In the genomic region with DNA sequence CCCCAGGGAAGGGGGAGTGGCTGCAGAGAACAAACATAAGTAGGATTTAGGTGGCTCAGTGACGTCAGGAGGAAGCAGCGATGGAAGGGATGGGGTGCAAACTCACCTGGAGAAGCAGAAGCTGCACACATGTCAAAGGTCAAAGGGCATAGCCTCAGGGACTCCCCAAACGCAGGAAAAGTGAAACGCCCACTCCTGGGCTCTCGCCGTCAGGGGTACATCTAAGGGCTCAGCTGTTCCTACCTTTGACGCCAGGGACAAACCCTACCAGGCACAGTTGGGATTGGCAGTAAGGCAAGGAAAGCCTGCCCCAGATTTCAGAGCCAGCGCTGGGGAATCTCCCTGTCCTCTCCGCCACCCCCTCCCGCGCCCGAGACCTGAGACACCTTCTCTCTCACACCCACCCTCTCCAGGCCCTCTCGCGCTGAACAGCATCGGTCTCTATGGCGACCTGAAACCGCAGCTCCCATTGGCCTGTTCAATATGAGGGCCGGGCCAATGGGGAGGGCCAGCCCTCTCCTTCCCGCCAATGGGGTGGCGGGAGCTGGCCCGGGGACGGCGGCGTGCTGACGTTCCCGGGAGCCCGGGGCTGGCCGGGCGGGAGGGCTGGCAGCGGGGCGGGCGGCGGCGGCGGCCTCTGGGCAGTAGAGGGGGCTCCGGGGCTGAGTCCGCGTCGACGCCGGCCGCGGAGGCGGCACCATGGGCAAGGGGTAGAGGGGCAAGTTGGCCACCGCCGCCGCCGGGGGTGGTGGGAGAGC, we compare ENCODE assay signal across 1 cellular context.
A peak's percentile ranks its signal among the peaks of the same experiment; 100 is the strongest.
TF ChIP-seq lines count a peak whose summit lies in the region.

A gene (minus strand): TSS at position 445 of the 758 bp plus-strand sequence. CDS start 314 bp downstream, at position 131.
A gene with protein sequence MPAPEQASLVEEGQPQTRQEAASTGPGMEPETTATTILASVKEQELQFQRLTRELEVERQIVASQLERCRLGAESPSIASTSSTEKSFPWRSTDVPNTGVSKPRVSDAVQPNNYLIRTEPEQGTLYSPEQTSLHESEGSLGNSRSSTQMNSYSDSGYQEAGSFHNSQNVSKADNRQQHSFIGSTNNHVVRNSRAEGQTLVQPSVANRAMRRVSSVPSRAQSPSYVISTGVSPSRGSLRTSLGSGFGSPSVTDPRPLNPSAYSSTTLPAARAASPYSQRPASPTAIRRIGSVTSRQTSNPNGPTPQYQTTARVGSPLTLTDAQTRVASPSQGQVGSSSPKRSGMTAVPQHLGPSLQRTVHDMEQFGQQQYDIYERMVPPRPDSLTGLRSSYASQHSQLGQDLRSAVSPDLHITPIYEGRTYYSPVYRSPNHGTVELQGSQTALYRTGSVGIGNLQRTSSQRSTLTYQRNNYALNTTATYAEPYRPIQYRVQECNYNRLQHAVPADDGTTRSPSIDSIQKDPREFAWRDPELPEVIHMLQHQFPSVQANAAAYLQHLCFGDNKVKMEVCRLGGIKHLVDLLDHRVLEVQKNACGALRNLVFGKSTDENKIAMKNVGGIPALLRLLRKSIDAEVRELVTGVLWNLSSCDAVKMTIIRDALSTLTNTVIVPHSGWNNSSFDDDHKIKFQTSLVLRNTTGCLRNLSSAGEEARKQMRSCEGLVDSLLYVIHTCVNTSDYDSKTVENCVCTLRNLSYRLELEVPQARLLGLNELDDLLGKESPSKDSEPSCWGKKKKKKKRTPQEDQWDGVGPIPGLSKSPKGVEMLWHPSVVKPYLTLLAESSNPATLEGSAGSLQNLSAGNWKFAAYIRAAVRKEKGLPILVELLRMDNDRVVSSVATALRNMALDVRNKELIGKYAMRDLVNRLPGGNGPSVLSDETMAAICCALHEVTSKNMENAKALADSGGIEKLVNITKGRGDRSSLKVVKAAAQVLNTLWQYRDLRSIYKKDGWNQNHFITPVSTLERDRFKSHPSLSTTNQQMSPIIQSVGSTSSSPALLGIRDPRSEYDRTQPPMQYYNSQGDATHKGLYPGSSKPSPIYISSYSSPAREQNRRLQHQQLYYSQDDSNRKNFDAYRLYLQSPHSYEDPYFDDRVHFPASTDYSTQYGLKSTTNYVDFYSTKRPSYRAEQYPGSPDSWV (plus strand): TSS at position 644 of the 758 bp plus-strand sequence. CDS start 76,233 bp downstream, outside the sequence.

TF ChIP-seq in H1, 55 proteins besides CTCF, POLR2A, EP300 and RAD21 (continues in another document):
- peak; percentile 59; the same call in 1 of the 2 replicates for TF ChIP-seq CHD2 (IDR thresholded peaks at IDR 0.05; ENCODE audit: low read length)
- no peak for TF ChIP-seq CREB1 (IDR thresholded peaks at IDR 0.05)
- TF ChIP-seq, protein P1, sequence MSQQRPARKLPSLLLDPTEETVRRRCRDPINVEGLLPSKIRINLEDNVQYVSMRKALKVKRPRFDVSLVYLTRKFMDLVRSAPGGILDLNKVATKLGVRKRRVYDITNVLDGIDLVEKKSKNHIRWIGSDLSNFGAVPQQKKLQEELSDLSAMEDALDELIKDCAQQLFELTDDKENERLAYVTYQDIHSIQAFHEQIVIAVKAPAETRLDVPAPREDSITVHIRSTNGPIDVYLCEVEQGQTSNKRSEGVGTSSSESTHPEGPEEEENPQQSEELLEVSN (IDR thresholded peaks at IDR 0.05), result peak; percentile 76
- TF ChIP-seq PHF8 (conservative IDR thresholded peaks at IDR 0.05; ENCODE audit: low read depth, low read length), result no peak
- TF ChIP-seq CBX5 (IDR thresholded peaks at IDR 0.05; ENCODE audit: low read depth, low read length), result no peak
- no peak for TF ChIP-seq NANOG (IDR thresholded peaks at IDR 0.05; ENCODE audit: insufficient read depth, low read depth, low read length, poor library complexity, severe bottlenecking)
- no peak for TF ChIP-seq BCL11A (IDR thresholded peaks at IDR 0.05; ENCODE audit: low read depth in 2 of 2, low read length in 2 of 2)
- TF ChIP-seq KDM1A (IDR thresholded peaks at IDR 0.05; ENCODE audit: borderline replicate concordance, low read length), result no peak
- TF ChIP-seq POU5F1 (IDR thresholded peaks at IDR 0.05; ENCODE audit: low read depth, low read length), result no peak
- no peak for TF ChIP-seq SIRT6 (IDR thresholded peaks at IDR 0.05; ENCODE audit: low read length)
- TF ChIP-seq RNF2 (IDR thresholded peaks at IDR 0.05; ENCODE audit: borderline replicate concordance, low read depth, low read length, missing control alignments, poor library complexity, severe bottlenecking), result no peak
- no peak for TF ChIP-seq ZNF274 (IDR thresholded peaks at IDR 0.05; ENCODE audit: borderline replicate concordance, extremely low read depth, low read length)
- TF ChIP-seq, protein P2, sequence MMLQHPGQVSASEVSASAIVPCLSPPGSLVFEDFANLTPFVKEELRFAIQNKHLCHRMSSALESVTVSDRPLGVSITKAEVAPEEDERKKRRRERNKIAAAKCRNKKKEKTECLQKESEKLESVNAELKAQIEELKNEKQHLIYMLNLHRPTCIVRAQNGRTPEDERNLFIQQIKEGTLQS (IDR thresholded peaks at IDR 0.05; ENCODE audit: insufficient read depth, low read depth, low read length), result no peak
- TF ChIP-seq RBBP5 (IDR thresholded peaks at IDR 0.05; ENCODE audit: borderline replicate concordance, low read depth, low read length), result no peak
- TF ChIP-seq SP1 (IDR thresholded peaks at IDR 0.05; ENCODE audit: low read depth, low read length), result peak; percentile 65
- TF ChIP-seq TAF7 (optimal IDR thresholded peaks at IDR 0.05; ENCODE audit: borderline replicate concordance, low read depth, low read length), result no peak
- TF ChIP-seq RFX5 (IDR thresholded peaks at IDR 0.05; ENCODE audit: borderline replicate concordance, low read depth, low read length), result no peak
- TF ChIP-seq CEBPB (IDR thresholded peaks at IDR 0.05; ENCODE audit: low read depth, low read length), result no peak
- no peak for TF ChIP-seq TEAD4 (IDR thresholded peaks at IDR 0.05; ENCODE audit: low read depth, low read length)
- TF ChIP-seq, protein P3, sequence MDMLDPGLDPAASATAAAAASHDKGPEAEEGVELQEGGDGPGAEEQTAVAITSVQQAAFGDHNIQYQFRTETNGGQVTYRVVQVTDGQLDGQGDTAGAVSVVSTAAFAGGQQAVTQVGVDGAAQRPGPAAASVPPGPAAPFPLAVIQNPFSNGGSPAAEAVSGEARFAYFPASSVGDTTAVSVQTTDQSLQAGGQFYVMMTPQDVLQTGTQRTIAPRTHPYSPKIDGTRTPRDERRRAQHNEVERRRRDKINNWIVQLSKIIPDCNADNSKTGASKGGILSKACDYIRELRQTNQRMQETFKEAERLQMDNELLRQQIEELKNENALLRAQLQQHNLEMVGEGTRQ (IDR thresholded peaks at IDR 0.05; ENCODE audit: low read length), result no peak
- no peak for TF ChIP-seq CHD1 (IDR thresholded peaks at IDR 0.05; ENCODE audit: low read depth, low read length)
- TF ChIP-seq BRCA1 (IDR thresholded peaks at IDR 0.05; ENCODE audit: low read depth, low read length), result no peak
- TF ChIP-seq GTF2F1 (IDR thresholded peaks at IDR 0.05; ENCODE audit: borderline replicate concordance, low read depth, low read length), result no peak
- TF ChIP-seq SIN3A (conservative IDR thresholded peaks at IDR 0.05 in 1 of 2, IDR thresholded peaks at IDR 0.05 in 1 of 2; ENCODE audit: low read depth in 1 of 2, low read length in 2 of 2), result peak; percentile 78 to 87; a peak in 2 of 4 replicates
- peak; percentile 34; the same call in 1 of the 2 replicates for TF ChIP-seq TBP (IDR thresholded peaks at IDR 0.05; ENCODE audit: low read depth, low read length)
- TF ChIP-seq NRF1 (IDR thresholded peaks at IDR 0.05; ENCODE audit: low read depth, low read length), result no peak
- TF ChIP-seq SIX5 (IDR thresholded peaks at IDR 0.05; ENCODE audit: low read depth, low read length), result no peak
- TF ChIP-seq SP4 (IDR thresholded peaks at IDR 0.05; ENCODE audit: low read length), result no peak
- TF ChIP-seq JUND (IDR thresholded peaks at IDR 0.05; ENCODE audit: low read length), result no peak
- no peak for TF ChIP-seq HDAC2 (IDR thresholded peaks at IDR 0.05; ENCODE audit: borderline replicate concordance in 1 of 2, low read depth in 2 of 2, low read length in 2 of 2)
- no peak for TF ChIP-seq RXRA (IDR thresholded peaks at IDR 0.05; ENCODE audit: insufficient read depth, low read depth, low read length)
- TF ChIP-seq KDM4A (IDR thresholded peaks at IDR 0.05; ENCODE audit: low read depth, low read length, severe bottlenecking), result no peak
- TF ChIP-seq, protein P4, sequence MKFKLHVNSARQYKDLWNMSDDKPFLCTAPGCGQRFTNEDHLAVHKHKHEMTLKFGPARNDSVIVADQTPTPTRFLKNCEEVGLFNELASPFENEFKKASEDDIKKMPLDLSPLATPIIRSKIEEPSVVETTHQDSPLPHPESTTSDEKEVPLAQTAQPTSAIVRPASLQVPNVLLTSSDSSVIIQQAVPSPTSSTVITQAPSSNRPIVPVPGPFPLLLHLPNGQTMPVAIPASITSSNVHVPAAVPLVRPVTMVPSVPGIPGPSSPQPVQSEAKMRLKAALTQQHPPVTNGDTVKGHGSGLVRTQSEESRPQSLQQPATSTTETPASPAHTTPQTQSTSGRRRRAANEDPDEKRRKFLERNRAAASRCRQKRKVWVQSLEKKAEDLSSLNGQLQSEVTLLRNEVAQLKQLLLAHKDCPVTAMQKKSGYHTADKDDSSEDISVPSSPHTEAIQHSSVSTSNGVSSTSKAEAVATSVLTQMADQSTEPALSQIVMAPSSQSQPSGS (IDR thresholded peaks at IDR 0.05; ENCODE audit: low read length), result no peak
- no peak for TF ChIP-seq SP2 (IDR thresholded peaks at IDR 0.05; ENCODE audit: low read length)
- TF ChIP-seq HDAC6 (IDR thresholded peaks at IDR 0.05; ENCODE audit: low read depth, low read length), result no peak
- TF ChIP-seq BACH1 (IDR thresholded peaks at IDR 0.05; ENCODE audit: low read length), result no peak
- TF ChIP-seq MAFK (IDR thresholded peaks at IDR 0.05; ENCODE audit: low read depth, low read length), result no peak
- TF ChIP-seq EZH2 (IDR thresholded peaks at IDR 0.05; ENCODE audit: low read depth, low read length, severe bottlenecking), result no peak
- no peak for TF ChIP-seq CTBP2 (IDR thresholded peaks at IDR 0.05; ENCODE audit: borderline replicate concordance, insufficient read depth, insufficient read length, low read length)
- TF ChIP-seq, protein P5, sequence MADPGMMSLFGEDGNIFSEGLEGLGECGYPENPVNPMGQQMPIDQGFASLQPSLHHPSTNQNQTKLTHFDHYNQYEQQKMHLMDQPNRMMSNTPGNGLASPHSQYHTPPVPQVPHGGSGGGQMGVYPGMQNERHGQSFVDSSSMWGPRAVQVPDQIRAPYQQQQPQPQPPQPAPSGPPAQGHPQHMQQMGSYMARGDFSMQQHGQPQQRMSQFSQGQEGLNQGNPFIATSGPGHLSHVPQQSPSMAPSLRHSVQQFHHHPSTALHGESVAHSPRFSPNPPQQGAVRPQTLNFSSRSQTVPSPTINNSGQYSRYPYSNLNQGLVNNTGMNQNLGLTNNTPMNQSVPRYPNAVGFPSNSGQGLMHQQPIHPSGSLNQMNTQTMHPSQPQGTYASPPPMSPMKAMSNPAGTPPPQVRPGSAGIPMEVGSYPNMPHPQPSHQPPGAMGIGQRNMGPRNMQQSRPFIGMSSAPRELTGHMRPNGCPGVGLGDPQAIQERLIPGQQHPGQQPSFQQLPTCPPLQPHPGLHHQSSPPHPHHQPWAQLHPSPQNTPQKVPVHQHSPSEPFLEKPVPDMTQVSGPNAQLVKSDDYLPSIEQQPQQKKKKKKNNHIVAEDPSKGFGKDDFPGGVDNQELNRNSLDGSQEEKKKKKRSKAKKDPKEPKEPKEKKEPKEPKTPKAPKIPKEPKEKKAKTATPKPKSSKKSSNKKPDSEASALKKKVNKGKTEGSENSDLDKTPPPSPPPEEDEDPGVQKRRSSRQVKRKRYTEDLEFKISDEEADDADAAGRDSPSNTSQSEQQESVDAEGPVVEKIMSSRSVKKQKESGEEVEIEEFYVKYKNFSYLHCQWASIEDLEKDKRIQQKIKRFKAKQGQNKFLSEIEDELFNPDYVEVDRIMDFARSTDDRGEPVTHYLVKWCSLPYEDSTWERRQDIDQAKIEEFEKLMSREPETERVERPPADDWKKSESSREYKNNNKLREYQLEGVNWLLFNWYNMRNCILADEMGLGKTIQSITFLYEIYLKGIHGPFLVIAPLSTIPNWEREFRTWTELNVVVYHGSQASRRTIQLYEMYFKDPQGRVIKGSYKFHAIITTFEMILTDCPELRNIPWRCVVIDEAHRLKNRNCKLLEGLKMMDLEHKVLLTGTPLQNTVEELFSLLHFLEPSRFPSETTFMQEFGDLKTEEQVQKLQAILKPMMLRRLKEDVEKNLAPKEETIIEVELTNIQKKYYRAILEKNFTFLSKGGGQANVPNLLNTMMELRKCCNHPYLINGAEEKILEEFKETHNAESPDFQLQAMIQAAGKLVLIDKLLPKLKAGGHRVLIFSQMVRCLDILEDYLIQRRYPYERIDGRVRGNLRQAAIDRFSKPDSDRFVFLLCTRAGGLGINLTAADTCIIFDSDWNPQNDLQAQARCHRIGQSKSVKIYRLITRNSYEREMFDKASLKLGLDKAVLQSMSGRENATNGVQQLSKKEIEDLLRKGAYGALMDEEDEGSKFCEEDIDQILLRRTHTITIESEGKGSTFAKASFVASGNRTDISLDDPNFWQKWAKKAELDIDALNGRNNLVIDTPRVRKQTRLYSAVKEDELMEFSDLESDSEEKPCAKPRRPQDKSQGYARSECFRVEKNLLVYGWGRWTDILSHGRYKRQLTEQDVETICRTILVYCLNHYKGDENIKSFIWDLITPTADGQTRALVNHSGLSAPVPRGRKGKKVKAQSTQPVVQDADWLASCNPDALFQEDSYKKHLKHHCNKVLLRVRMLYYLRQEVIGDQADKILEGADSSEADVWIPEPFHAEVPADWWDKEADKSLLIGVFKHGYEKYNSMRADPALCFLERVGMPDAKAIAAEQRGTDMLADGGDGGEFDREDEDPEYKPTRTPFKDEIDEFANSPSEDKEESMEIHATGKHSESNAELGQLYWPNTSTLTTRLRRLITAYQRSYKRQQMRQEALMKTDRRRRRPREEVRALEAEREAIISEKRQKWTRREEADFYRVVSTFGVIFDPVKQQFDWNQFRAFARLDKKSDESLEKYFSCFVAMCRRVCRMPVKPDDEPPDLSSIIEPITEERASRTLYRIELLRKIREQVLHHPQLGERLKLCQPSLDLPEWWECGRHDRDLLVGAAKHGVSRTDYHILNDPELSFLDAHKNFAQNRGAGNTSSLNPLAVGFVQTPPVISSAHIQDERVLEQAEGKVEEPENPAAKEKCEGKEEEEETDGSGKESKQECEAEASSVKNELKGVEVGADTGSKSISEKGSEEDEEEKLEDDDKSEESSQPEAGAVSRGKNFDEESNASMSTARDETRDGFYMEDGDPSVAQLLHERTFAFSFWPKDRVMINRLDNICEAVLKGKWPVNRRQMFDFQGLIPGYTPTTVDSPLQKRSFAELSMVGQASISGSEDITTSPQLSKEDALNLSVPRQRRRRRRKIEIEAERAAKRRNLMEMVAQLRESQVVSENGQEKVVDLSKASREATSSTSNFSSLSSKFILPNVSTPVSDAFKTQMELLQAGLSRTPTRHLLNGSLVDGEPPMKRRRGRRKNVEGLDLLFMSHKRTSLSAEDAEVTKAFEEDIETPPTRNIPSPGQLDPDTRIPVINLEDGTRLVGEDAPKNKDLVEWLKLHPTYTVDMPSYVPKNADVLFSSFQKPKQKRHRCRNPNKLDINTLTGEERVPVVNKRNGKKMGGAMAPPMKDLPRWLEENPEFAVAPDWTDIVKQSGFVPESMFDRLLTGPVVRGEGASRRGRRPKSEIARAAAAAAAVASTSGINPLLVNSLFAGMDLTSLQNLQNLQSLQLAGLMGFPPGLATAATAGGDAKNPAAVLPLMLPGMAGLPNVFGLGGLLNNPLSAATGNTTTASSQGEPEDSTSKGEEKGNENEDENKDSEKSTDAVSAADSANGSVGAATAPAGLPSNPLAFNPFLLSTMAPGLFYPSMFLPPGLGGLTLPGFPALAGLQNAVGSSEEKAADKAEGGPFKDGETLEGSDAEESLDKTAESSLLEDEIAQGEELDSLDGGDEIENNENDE (IDR thresholded peaks at IDR 0.05; ENCODE audit: insufficient replicate concordance, low read length), result no peak
- no peak for TF ChIP-seq SRF (IDR thresholded peaks at IDR 0.05; ENCODE audit: low read depth, low read length)
- peak; percentile 48 for TF ChIP-seq SAP30 (IDR thresholded peaks at IDR 0.05; ENCODE audit: insufficient read depth, insufficient replicate concordance, low read length)
- TF ChIP-seq TAF1 (IDR thresholded peaks at IDR 0.05; ENCODE audit: low read depth, low read length), result no peak
